Comparison of ENCODE assay signal across 8 cellular contexts in genomic region chr10:131928248-131929095, GRCh38. TPM values are rescaled to one million over a fixed set of nuclear protein-coding genes. Genes with fewer than 3 reads are reported as not detected.
A peak's percentile ranks its signal among the peaks of the same experiment; 100 is the strongest.
DNase-seq lines count a peak whose midpoint lies in the region; ATAC-seq and TF ChIP-seq lines count a peak whose summit lies in the region.

No MANE protein-coding gene starts in this region.

- ATAC-seq in GM19324 (IDR thresholded peaks at IDR 0.05; ENCODE audit: low FRiP score, unreplicated experiment) (peak; percentile 66), HG03280 (IDR thresholded peaks at IDR 0.05; ENCODE audit: unreplicated experiment) (peak; percentile 82)

- peak overlapping the region; percentile 92 for H3K27ac Mint-ChIP-seq in activated T-cell treated with anti-CD3 and anti-CD28 coated beads, Interleukin-2, amount 50 U/mL, for 24 hours
- H3K27ac Mint-ChIP-seq in nephron progenitor cell = peak overlapping the region; percentile 84

- peak; percentile 6 for DNase-seq in A172 (ENCODE audit: low spot score)
- DNase-seq in activated T-cell treated with anti-CD3 and anti-CD28 coated beads, Interleukin-2, amount 50 U/mL, for 24 hours = peak; percentile 65
- DNase-seq in nephron progenitor cell = no peak
- DNase-seq in NCI-H774 (lab: John Stamatoyannopoulos, UW) = no peak
- no peak for DNase-seq in NCI-H446 (lab: John Stamatoyannopoulos, UW)
- no peak for DNase-seq in DMS153 (lab: John Stamatoyannopoulos, UW)

- H3K36me3 Mint-ChIP-seq in activated T-cell treated with anti-CD3 and anti-CD28 coated beads, Interleukin-2, amount 50 U/mL, for 24 hours (ENCODE audit: low read depth) = peaks cover 56% of the 10 kb centered on the region
- H3K36me3 Mint-ChIP-seq in nephron progenitor cell (ENCODE audit: low read depth) = peaks cover 72% of the 10 kb centered on the region

- no peaks in the 10 kb centered on the region for H3K27me3 Mint-ChIP-seq in activated T-cell treated with anti-CD3 and anti-CD28 coated beads, Interleukin-2, amount 50 U/mL, for 24 hours
- H3K27me3 Mint-ChIP-seq in nephron progenitor cell (ENCODE audit: low read depth, poor library complexity) = no peaks in the 10 kb centered on the region

- no peak for TF ChIP-seq CTCF in nephron progenitor cell (IDR thresholded peaks at IDR 0.05)

- H3K4me3 Mint-ChIP-seq in activated T-cell treated with anti-CD3 and anti-CD28 coated beads, Interleukin-2, amount 50 U/mL, for 24 hours = peak overlapping the region; percentile 59
- peak overlapping the region; percentile 17 for H3K4me3 Mint-ChIP-seq in nephron progenitor cell

- H3K9me3 Mint-ChIP-seq in activated T-cell treated with anti-CD3 and anti-CD28 coated beads, Interleukin-2, amount 50 U/mL, for 24 hours = peaks cover 8% of the 10 kb centered on the region
- H3K9me3 Mint-ChIP-seq in nephron progenitor cell = peaks cover 36% of the 10 kb centered on the region

- H3K4me1 Mint-ChIP-seq in activated T-cell treated with anti-CD3 and anti-CD28 coated beads, Interleukin-2, amount 50 U/mL, for 24 hours (ENCODE audit: low read depth) = peaks cover 84% of the 10 kb centered on the region
- H3K4me1 Mint-ChIP-seq in nephron progenitor cell = peaks cover 48% of the 10 kb centered on the region

RNA-seq across cellular contexts. Expression of gene PPP2R2D, which starts 27.7 kb away (rescaled TPM):
- 21.3 and 22.7 TPM in 2 replicates for total RNA-seq in A172 (2014; rRNA removed; shearing (Covaris generic))

RNA-seq across cellular contexts. Expression of gene BNIP3, which starts 53.3 kb away (rescaled TPM):
- 67.9 and 79.3 TPM in 2 replicates for total RNA-seq in A172 (2014; rRNA removed; shearing (Covaris generic))

Comparison
In these comparisons a context has a peak if more than half of its experiments do, and no peak if none do; other contexts are left out.
1. DNase-seq: peak in A172 (single experiment) and activated T-cell treated with anti-CD3 and anti-CD28 coated beads, Interleukin-2, amount 50 U/mL, for 24 hours (single experiment); none in nephron progenitor cell (single experiment), NCI-H774 (single experiment), NCI-H446 (0 of 2) and DMS153 (single experiment).